8 cellular contexts compared by ENCODE assay signal in genomic region chr1:155193275-155193990, GRCh38. TPM values are rescaled to one million over a fixed set of nuclear protein-coding genes. Genes with fewer than 3 reads are reported as not detected.
DNase-seq lines count a peak whose midpoint lies in the region; ATAC-seq and TF ChIP-seq lines count a peak whose summit lies in the region.

No MANE protein-coding gene starts in this region.

- no peaks in the 10 kb centered on the region for H3K9me3 Mint-ChIP-seq in naive thymus-derived CD8-positive, alpha-beta T cell
- H3K9me3 Mint-ChIP-seq in stimulated activated naive CD8-positive, alpha-beta T cell treated with anti-CD3 and anti-CD28 coated beads, Interleukin-15, amount 100 ng/mL, for 72 hours: no peaks in the 10 kb centered on the region

- peak overlapping the region; percentile 67 to 89 (median 86) for H3K27ac ChIP-seq in Peyer's patch

- peak; percentile 62 for ATAC-seq in GM21447 (IDR thresholded peaks at IDR 0.05; ENCODE audit: unreplicated experiment)
- peak; percentile 6 to 17 for ATAC-seq in naive thymus-derived CD8-positive, alpha-beta T cell
- peak; percentile 67 for ATAC-seq in stimulated activated naive CD8-positive, alpha-beta T cell treated with anti-CD3 and anti-CD28 coated beads, Interleukin-15, amount 100 ng/mL, for 72 hours

- H3K4me1 ChIP-seq in Peyer's patch: peaks cover 6 to 28% (median 18%) of the 10 kb centered on the region in 4 donors

- POLR2A ChIA-PET in naive thymus-derived CD8-positive, alpha-beta T cell (lab: Charles Lee): interaction anchor here (0.5 to 5.1 kb wide), 17 partner anchors 8 to 426 kb away, joined by 3 to 150 read pairs (median 7); partner anchors contain the start of genes CLK2, DPM3, EFNA1 and KRTCAP2

- H3K9me3 ChIP-seq in Peyer's patch: no peaks in the 10 kb centered on the region

- no peaks in the 10 kb centered on the region for H3K27me3 ChIP-seq in Peyer's patch

- no peaks in the 10 kb centered on the region for H3K36me3 ChIP-seq in Peyer's patch

- no peaks in the 10 kb centered on the region for H3K36me3 Mint-ChIP-seq in naive thymus-derived CD8-positive, alpha-beta T cell

- peak overlapping the region; percentile 77 to 97 (median 90) for H3K4me3 Mint-ChIP-seq in naive thymus-derived CD8-positive, alpha-beta T cell
- H3K4me3 Mint-ChIP-seq in stimulated activated naive CD8-positive, alpha-beta T cell treated with anti-CD3 and anti-CD28 coated beads, Interleukin-15, amount 100 ng/mL, for 72 hours: peak overlapping the region; percentile 94 to 95

- H3K27me3 Mint-ChIP-seq in naive thymus-derived CD8-positive, alpha-beta T cell: peaks cover 0 to 2% (median 0%) of the 10 kb centered on the region in 5 donors
- no peaks in the 10 kb centered on the region for H3K27me3 Mint-ChIP-seq in stimulated activated naive CD8-positive, alpha-beta T cell treated with anti-CD3 and anti-CD28 coated beads, Interleukin-15, amount 100 ng/mL, for 72 hours

- peak; percentile 89 for DNase-seq in D341Med (ENCODE audit: low spot score)
- peak; percentile 54 for DNase-seq in KG1 (lab: John Stamatoyannopoulos, UW)
- peak; percentile 68 to 91 (median 89) for DNase-seq in Peyer's patch
- peak; percentile 39 to 64 for DNase-seq in activated T-helper 1 cell treated with anti-CD3 and anti-CD28 coated beads, Interleukin-2, amount 50 U/mL, for 16 hours (ENCODE audit: low read depth in 1 of 2, low spot score in 1 of 2)
- peak; percentile 89 for DNase-seq in fibroblast of gingiva (ENCODE audit: low read depth)
- peak; percentile 40 to 79 (median 60) for DNase-seq in naive thymus-derived CD8-positive, alpha-beta T cell
- peak; percentile 88 to 89 for DNase-seq in stimulated activated naive CD8-positive, alpha-beta T cell treated with anti-CD3 and anti-CD28 coated beads, Interleukin-15, amount 100 ng/mL, for 72 hours

- H3K27ac Mint-ChIP-seq in naive thymus-derived CD8-positive, alpha-beta T cell: peak overlapping the region; percentile 93 to 100 (median 98)
- H3K27ac Mint-ChIP-seq in stimulated activated naive CD8-positive, alpha-beta T cell treated with anti-CD3 and anti-CD28 coated beads, Interleukin-15, amount 100 ng/mL, for 72 hours: peak overlapping the region; percentile 98 to 99

- no peak for TF ChIP-seq POLR2A in Peyer's patch (IDR thresholded peaks at IDR 0.05)

- peaks cover 18 to 33% (median 26%) of the 10 kb centered on the region in 4 donors for H3K4me1 Mint-ChIP-seq in naive thymus-derived CD8-positive, alpha-beta T cell
- H3K4me1 Mint-ChIP-seq in stimulated activated naive CD8-positive, alpha-beta T cell treated with anti-CD3 and anti-CD28 coated beads, Interleukin-15, amount 100 ng/mL, for 72 hours: peaks cover 49% of the 10 kb centered on the region

- H3K4me3 ChIP-seq in Peyer's patch: peak overlapping the region; percentile 32 to 59 (median 53)

- TF ChIP-seq CTCF in Peyer's patch (IDR thresholded peaks at IDR 0.05): peak; percentile 85 to 97 (median 94)

RNA-seq across cellular contexts. Expression of gene THBS3, which starts 14.3 kb away (rescaled TPM):
- 10 to 100 TPM; 15.9 to 58.6 (median 46.5) TPM for total RNA-seq in Peyer's patch
- total RNA-seq in naive thymus-derived CD8-positive, alpha-beta T cell: 10 to 100 TPM; 36.8 to 37.9 TPM
- polyA plus RNA-seq in naive thymus-derived CD8-positive, alpha-beta T cell: 1 to 10 TPM; 1.2 to 3.8 (median 3.0) TPM

RNA-seq across cellular contexts. Expression of gene MTX1, which starts 15.1 kb away (rescaled TPM):
- total RNA-seq in Peyer's patch: 10 to 100 TPM; 33.2 to 45.2 (median 36.5) TPM
- total RNA-seq in naive thymus-derived CD8-positive, alpha-beta T cell: 10 to 100 TPM; 26.9 to 27.1 TPM
- polyA plus RNA-seq in naive thymus-derived CD8-positive, alpha-beta T cell: 10 to 100 TPM; 45.8 to 50.7 (median 48.5) TPM

RNA-seq across cellular contexts. Expression of gene TRIM46, which starts 19.8 kb away (rescaled TPM):
- not detected for total RNA-seq in Peyer's patch
- 1 to 10 TPM; 4.0 to 4.1 TPM for total RNA-seq in naive thymus-derived CD8-positive, alpha-beta T cell
- under 1 TPM; 0.40 to 0.92 (median 0.60) TPM for polyA plus RNA-seq in naive thymus-derived CD8-positive, alpha-beta T cell

RNA-seq across cellular contexts. Expression of gene KRTCAP2, which starts 20.3 kb away (rescaled TPM):
- 100 to 1,000 TPM; 111 to 137 (median 117) TPM for total RNA-seq in Peyer's patch
- total RNA-seq in naive thymus-derived CD8-positive, alpha-beta T cell: 100 to 1,000 TPM; 148 to 152 TPM
- 100 to 1,000 TPM; 453 to 495 (median 490) TPM for polyA plus RNA-seq in naive thymus-derived CD8-positive, alpha-beta T cell

RNA-seq across cellular contexts. Expression of gene DPM3, which starts 53.1 kb away (rescaled TPM):
- total RNA-seq in Peyer's patch: 10 to 100 TPM; 33.5 to 89.2 (median 65.0) TPM
- 10 to 100 TPM; 45.2 to 59.8 TPM for total RNA-seq in naive thymus-derived CD8-positive, alpha-beta T cell
- 100 to 1,000 TPM; 103 to 159 (median 159) TPM for polyA plus RNA-seq in naive thymus-derived CD8-positive, alpha-beta T cell

Comparison
In these comparisons a context has a peak if more than half of its experiments do, and no peak if none do; other contexts are left out.
1. Peak in every context shown above with its lines: DNase-seq, ATAC-seq, H3K4me3 ChIP-seq and H3K27ac ChIP-seq.
2. ATAC-seq: peak in every context shown above with its lines; median percentile 67 in stimulated activated naive CD8-positive, alpha-beta T cell treated with anti-CD3 and anti-CD28 coated beads, Interleukin-15, amount 100 ng/mL, for 72 hours; 62 in GM21447; 12 in naive thymus-derived CD8-positive, alpha-beta T cell.